Comparison of ENCODE assay signal across 8 cellular contexts in the genomic region with DNA sequence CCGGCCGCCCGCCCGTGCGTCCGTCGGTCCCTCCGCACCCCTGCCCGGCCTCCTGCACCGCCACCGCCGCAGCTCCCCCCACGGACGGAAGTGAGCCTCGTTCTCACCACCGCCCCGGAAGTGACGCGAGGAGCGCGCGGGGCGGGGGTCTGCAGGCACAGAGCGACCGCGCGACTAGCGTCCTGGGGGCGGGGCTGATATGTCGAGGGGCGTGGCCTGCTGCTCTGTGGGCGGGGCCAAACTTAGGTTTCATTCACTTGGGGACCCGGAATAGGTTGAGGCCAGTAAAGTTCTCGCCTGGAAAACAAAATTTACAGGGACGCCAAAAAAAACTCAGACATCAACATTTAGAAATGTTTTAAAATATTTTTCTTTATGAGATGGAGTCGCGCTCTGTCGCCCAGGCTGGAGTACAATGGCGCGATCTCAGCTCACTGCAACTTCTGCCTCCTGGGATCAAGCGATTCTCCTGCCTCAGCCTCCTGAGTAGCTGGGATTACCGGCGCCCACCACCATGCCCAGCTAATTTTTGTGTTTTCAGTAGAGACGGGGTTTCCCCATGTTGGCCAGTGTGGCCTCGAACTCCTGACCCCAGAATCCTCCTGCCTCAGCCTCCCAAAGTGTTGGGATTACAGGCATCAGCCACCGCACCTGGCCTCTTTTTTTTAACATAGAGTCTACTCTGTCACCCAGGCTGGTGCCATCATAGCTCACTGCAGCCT. TPM values are rescaled to one million over a fixed set of nuclear protein-coding genes. Genes with fewer than 3 reads are reported as not detected.
DNase-seq lines count a peak whose midpoint lies in the region; ATAC-seq, FAIRE-seq and TF ChIP-seq lines count a peak whose summit lies in the region.
"Not testable (repeated sequence)": the region's sequence is repeated elsewhere in the genome, so short reads cannot be mapped to it uniquely, and the experiment has no call there.

A gene (minus strand): TSS at position 99 of the 722 bp plus-strand sequence. CDS start 3,930 bp downstream, outside the sequence.

- ATAC-seq in HG02610 (IDR thresholded peaks at IDR 0.05; ENCODE audit: unreplicated experiment) = peak; percentile 71
- ATAC-seq in activated naive CD8-positive, alpha-beta T cell treated with anti-CD3 and anti-CD28 coated beads, Interleukin-2, amount 10 ng/mL, durations not matched to agents 7 days and 5 days (ENCODE audit: low read depth) = peak; percentile 56

- DNase-seq in NCI-H1436 (lab: John Stamatoyannopoulos, UW) = peak; percentile 86
- peak; percentile 92 for DNase-seq in T follicular helper cell (ENCODE audit: low read depth)
- peak; percentile 96 for DNase-seq in activated naive CD8-positive, alpha-beta T cell treated with anti-CD3 and anti-CD28 coated beads, Interleukin-2, amount 10 ng/mL, durations not matched to agents 7 days and 5 days
- DNase-seq in glomerular endothelial cell (ENCODE audit: extremely low read depth, low read depth, low spot score) = not testable (repeated sequence)
- DNase-seq in nucleus accumbens (lab: John Stamatoyannopoulos, UW) = peak; percentile 36 to 96 (median 88)

- not testable (repeated sequence) for TF ChIP-seq CTCF in subcutaneous adipose tissue (IDR thresholded peaks at IDR 0.05; ENCODE audit: low read depth)

- H3K9me3 Mint-ChIP-seq in activated naive CD8-positive, alpha-beta T cell treated with anti-CD3 and anti-CD28 coated beads, Interleukin-2, amount 10 ng/mL, durations not matched to agents 7 days and 5 days = not testable (repeated sequence)

- H3K4me1 Mint-ChIP-seq in activated naive CD8-positive, alpha-beta T cell treated with anti-CD3 and anti-CD28 coated beads, Interleukin-2, amount 10 ng/mL, durations not matched to agents 7 days and 5 days = peaks cover 33% of the 10 kb centered on the region

- POLR2A ChIA-PET in activated naive CD8-positive, alpha-beta T cell treated with anti-CD3 and anti-CD28 coated beads, Interleukin-2, amount 10 ng/mL, durations not matched to agents 7 days and 5 days (lab: Charles Lee) = interaction anchor here (0.5 to 6.9 kb wide), 10 partner anchors 10 to 374 kb away, joined by 3 to 103 read pairs (median 4); a partner anchor contains a TSS

- peak; percentile 98 for FAIRE-seq in G401.6 (lab: Jason Lieb, UNC)

- H3K4me3 Mint-ChIP-seq in activated naive CD8-positive, alpha-beta T cell treated with anti-CD3 and anti-CD28 coated beads, Interleukin-2, amount 10 ng/mL, durations not matched to agents 7 days and 5 days = peak within 1 kb of the TSS; percentile 99

- not testable (repeated sequence) for H3K27me3 Mint-ChIP-seq in activated naive CD8-positive, alpha-beta T cell treated with anti-CD3 and anti-CD28 coated beads, Interleukin-2, amount 10 ng/mL, durations not matched to agents 7 days and 5 days

- H3K36me3 Mint-ChIP-seq in activated naive CD8-positive, alpha-beta T cell treated with anti-CD3 and anti-CD28 coated beads, Interleukin-2, amount 10 ng/mL, durations not matched to agents 7 days and 5 days = peaks cover 18% of the 10 kb centered on the region

- peak within 1 kb of the TSS; percentile 99 for H3K27ac Mint-ChIP-seq in activated naive CD8-positive, alpha-beta T cell treated with anti-CD3 and anti-CD28 coated beads, Interleukin-2, amount 10 ng/mL, durations not matched to agents 7 days and 5 days

RNA-seq across cellular contexts. Expression of the gene that starts here (rescaled TPM):
- total RNA-seq in activated naive CD8-positive, alpha-beta T cell treated with anti-CD3 and anti-CD28 coated beads, Interleukin-2, amount 10 ng/mL, durations not matched to agents 7 days and 5 days = 100 to 1,000 TPM; 185 to 194 TPM
- 188 and 224 TPM in 2 replicates for total RNA-seq in glomerular endothelial cell
- 10 to 100 TPM; 43.7 to 88.9 (median 56.8) TPM for total RNA-seq in subcutaneous adipose tissue
